ENCODE assay signal across 8 cellular contexts in genomic region chr18:77068321-77068841, GRCh38.
DNase-seq lines count a peak whose midpoint lies in the region; ATAC-seq, FAIRE-seq and TF ChIP-seq lines count a peak whose summit lies in the region.

No MANE protein-coding gene starts in this region.

- peak overlapping the region; percentile 71 for H2AK9ac ChIP-seq in IMR-90 (replicated peaks; ENCODE audit: low read depth, low read length, poor library complexity)

- H3K36me3 ChIP-seq in IMR-90 (ENCODE audit: control insufficient read depth, insufficient read depth, low read length), result no peaks in the 10 kb centered on the region

- H3K14ac ChIP-seq in IMR-90 (replicated peaks; ENCODE audit: low read depth, low read length), result peak overlapping the region; percentile 64

- peak overlapping the region; percentile 75 for H3K23ac ChIP-seq in IMR-90 (ENCODE audit: low read depth, low read length)

- in situ Hi-C loops in IMR-90 (cut with MboI; ENCODE audit: low sequenced_read_pairs), result loop anchor here (5.0 kb wide), 1 partner anchor 139 kb away; no protein-coding TSS in a partner anchor

- peak overlapping the region; percentile 48 for H3K4me2 ChIP-seq in IMR-90 (ENCODE audit: low read depth, low read length)

- peak overlapping the region; percentile 98 for H2BK15ac ChIP-seq in IMR-90 (ENCODE audit: low read depth, low read length)

- DNase-seq in activated CD4-positive, CD25-positive, alpha-beta regulatory T cell treated with anti-CD3 and anti-CD28 coated beads, Interleukin-2, amount 50 U/mL, for 16 hours (ENCODE audit: low read depth, low spot score), result peak; percentile 15
- DNase-seq in activated CD4-positive, CD25-positive, alpha-beta regulatory T cell (lab: John Stamatoyannopoulos, UW), result no peak
- DNase-seq in IMR-90 (peak; percentile 75), NCI-H82 (lab: John Stamatoyannopoulos, UW) (no peak)
- DNase-seq in activated naive CD4-positive, alpha-beta T cell treated with Interleukin-2 at 50 U/mL for 16 hours, result peak; percentile 50

- peak overlapping the region; percentile 95 for H3K4ac ChIP-seq in IMR-90 (ENCODE audit: low read depth, low read length)

- H3K9me1 ChIP-seq in IMR-90 (ENCODE audit: insufficient read depth, low read length), result peaks cover 29% of the 10 kb centered on the region

- peak overlapping the region; percentile 90 for H2BK20ac ChIP-seq in IMR-90 (ENCODE audit: low read depth, low read length)

- CTCF ChIA-PET in IMR-90 (lab: Yijun Ruan, JAX), result interaction anchor here (1.1 to 3.5 kb wide), 2 partner anchors 63 to 143 kb away, joined by 3 to 19 read pairs; no protein-coding TSS in a partner anchor

- H2BK120ac ChIP-seq in IMR-90 (ENCODE audit: low read depth, low read length), result peak overlapping the region; percentile 92

- H4K5ac ChIP-seq in IMR-90 (ENCODE audit: low read depth, low read length), result peak overlapping the region; percentile 94

- WGBS in IMR-90 (ENCODE audit: extremely low coverage in 2 of 2, insufficient read length in 1 of 2), 2 experiments, result 20% methylated on average over 1 of the region's 8 CpGs; no CpG with 5 or more reads in 1 of the 2 experiments

- POLR2A ChIA-PET in IMR-90 (lab: Charles Lee; ENCODE audit: unreplicated experiment), result no interaction called here

- no peak for TF ChIP-seq POLR2A in IMR-90 (IDR thresholded peaks at IDR 0.05; ENCODE audit: low read depth, low read length)

- peak overlapping the region; percentile 96 for H2AK5ac ChIP-seq in IMR-90 (ENCODE audit: low read depth, low read length)

- H2BK5ac ChIP-seq in IMR-90 (ENCODE audit: low read depth, low read length, poor library complexity, severe bottlenecking), result peak overlapping the region; percentile 97

- no peaks in the 10 kb centered on the region for H3K27me3 ChIP-seq in IMR-90 (ENCODE audit: control insufficient read depth, insufficient read depth, low read length)

- H3K18ac ChIP-seq in IMR-90 (ENCODE audit: low read depth, low read length), result peak overlapping the region; percentile 98

- intact Hi-C loops in IMR-90 (cut with micrococcal nuclease), result loop anchor here (2.0 kb wide), 1 partner anchor 34 kb away; no protein-coding TSS in a partner anchor

- dilution Hi-C loops in IMR-90 (cut with HindIII; ENCODE audit: low sequenced_read_pairs, unreplicated experiment), result no loop called here

- peak overlapping the region; percentile 7 for H2AFZ ChIP-seq in IMR-90 (replicated peaks; ENCODE audit: low read length, poor library complexity)

- H4K8ac ChIP-seq in IMR-90 (ENCODE audit: low read depth in 2 of 2, low read length in 2 of 2), result peak overlapping the region; percentile 2 to 81

- peak; percentile 45 for FAIRE-seq in islet of Langerhans (lab: Jason Lieb, UNC)

- ATAC-seq in IMR-90 (ENCODE audit: low read depth), result no peak
- no peak for ATAC-seq in HG02571 (IDR thresholded peaks at IDR 0.05; ENCODE audit: unreplicated experiment)

- peaks cover 52% of the 10 kb centered on the region for H3K4me1 ChIP-seq in IMR-90 (ENCODE audit: control insufficient read depth, insufficient read depth, low read length)

- no peak for TF ChIP-seq RAD21 in IMR-90 (IDR thresholded peaks at IDR 0.05; ENCODE audit: low read length)

- no TSS peak for BruUV-seq in IMR-90 (replicated peaks; lab: Mats Ljungman, UMichigan)

- peaks cover 0 to 28% of the 10 kb centered on the region in 2 experiments; a peak in 3 of 4 replicates for H3K79me1 ChIP-seq in IMR-90 (ENCODE audit: low read depth in 1 of 2, low read length in 2 of 2)

- peak overlapping the region; percentile 47; the same call in 1 of the 2 replicates for H3K56ac ChIP-seq in IMR-90 (ENCODE audit: extremely low read depth, insufficient read depth, low read length)

- H3K27ac ChIP-seq in IMR-90 (ENCODE audit: insufficient read depth, low read length), result peak overlapping the region; percentile 64
- peak overlapping the region; percentile 79 for H3K27ac ChIP-seq in temporal lobe (ENCODE audit: low read depth, low read length)

- H4K91ac ChIP-seq in IMR-90 (ENCODE audit: insufficient read depth, low read depth, low read length), result peak overlapping the region; percentile 89

- H3K9ac ChIP-seq in IMR-90 (ENCODE audit: low read depth, low read length), result peak overlapping the region; percentile 41

- no peak overlapping the region for H3K4me3 ChIP-seq in IMR-90 (ENCODE audit: insufficient read depth, low read depth, low read length)

- H4K20me1 ChIP-seq in IMR-90 (ENCODE audit: insufficient read depth, low read length), result no peaks in the 10 kb centered on the region

- TF ChIP-seq CTCF in IMR-90 (conservative IDR thresholded peaks at IDR 0.05; ENCODE audit: low read depth, low read length), result no peak

- H3K9me3 ChIP-seq in IMR-90 (ENCODE audit: control insufficient read depth, insufficient read depth, low read length), result no peaks in the 10 kb centered on the region

TF ChIP-seq in IMR-90, 13 proteins besides CTCF, POLR2A, EP300 and RAD21:
- TF ChIP-seq BHLHE40 (IDR thresholded peaks at IDR 0.05; ENCODE audit: low read depth, low read length) (no peak), CEBPB (IDR thresholded peaks at IDR 0.05; ENCODE audit: low read depth, low read length) (peak; percentile 5; the same call in 1 of the 2 replicates)

Comparison
In these comparisons a context has a peak if more than half of its experiments do, and no peak if none do; other contexts are left out.
1. DNase-seq: peak in activated CD4-positive, CD25-positive, alpha-beta regulatory T cell treated with anti-CD3 and anti-CD28 coated beads, Interleukin-2, amount 50 U/mL, for 16 hours (single experiment), IMR-90 (single experiment) and activated naive CD4-positive, alpha-beta T cell treated with Interleukin-2 at 50 U/mL for 16 hours (single experiment); none in activated CD4-positive, CD25-positive, alpha-beta regulatory T cell (0 of 4) and NCI-H82 (single experiment).